32 cellular contexts compared by ENCODE assay signal in genomic region chr2:155947069-155947468, GRCh38.
"Had no signal": no experiment of that assay in that cellular context is flagged by ENCODE, and none has a peak within 500 bp of the region (broad histone marks: within the 10 kb centered on the region; RNA-seq: fewer than 3 reads in every experiment).

No MANE protein-coding gene starts in this region.

- H3K9me3 Mint-ChIP-seq: type B pancreatic cell had no signal

- H3K79me2 ChIP-seq: hepatocyte had no signal

- H3K4me1 Mint-ChIP-seq: immature natural killer cell; naive thymus-derived CD8-positive, alpha-beta T cell; nephron progenitor cell; stimulated activated memory B cell treated with anti-CD40 and anti-IgM and Interleukin-4, amounts not matched to agents 10 μg/mL and 1 μg/mL and 100 μg/mL, for 72 hours had no signal

- H3K9me3 ChIP-seq: colonic mucosa, gastrocnemius medialis, lower lobe of right lung, ovary, psoas muscle, testis, tibial artery had no signal

- H2AFZ ChIP-seq: hepatocyte had no signal

- H3K4me3 Mint-ChIP-seq: dendritic cell treated with granulocyte-macrophage colony-stimulating factor and Interleukin-4, amounts not matched to agents 40 ng/mL and 50 ng/mL, for 4 days; endodermal cell; immature natural killer cell; naive thymus-derived CD8-positive, alpha-beta T cell; nephron progenitor cell; stimulated activated memory B cell treated with anti-CD40 and anti-IgM and Interleukin-4, amounts not matched to agents 10 μg/mL and 1 μg/mL and 100 μg/mL, for 72 hours; type B pancreatic cell had no signal

- ATAC-seq: esophagus mucosa; gastrocnemius medialis; heart left ventricle; left colon; left ventricle myocardium superior; lower lobe of right lung; naive thymus-derived CD8-positive, alpha-beta T cell; psoas muscle; right cardiac atrium; stimulated activated memory B cell treated with anti-CD40 and anti-IgM and Interleukin-4, amounts not matched to agents 10 μg/mL and 1 μg/mL and 100 μg/mL, for 72 hours; stimulated activated naive CD8-positive, alpha-beta T cell treated with anti-CD3 and anti-CD28 coated beads, Interleukin-15, Interleukin-2, amounts not matched to agents 100 U/mL and 50 U/mL, for 24 hours had no signal

- DNase-seq: colonic mucosa; effector CD8-positive, alpha-beta T cell; endodermal cell; foreskin fibroblast; gastrocnemius medialis; heart left ventricle; immature natural killer cell; islet precursor cell; kidney glomerular epithelial cell; left colon; left ventricle myocardium superior; lower lobe of right lung; naive thymus-derived CD8-positive, alpha-beta T cell; nephron progenitor cell; nucleus accumbens; ovary; posterior cingulate gyrus; psoas muscle; right cardiac atrium; spleen; stimulated activated CD4-positive, alpha-beta T cell treated with anti-CD3 and anti-CD28 coated beads, Interleukin-4, amount 100 ng/mL, for 4 hours; stimulated activated naive CD8-positive, alpha-beta T cell treated with anti-CD3 and anti-CD28 coated beads, Interleukin-15, Interleukin-2, amounts not matched to agents 100 U/mL and 50 U/mL, for 24 hours; substantia nigra; testis; tibial artery had no signal

- H3K27ac Mint-ChIP-seq: dendritic cell treated with granulocyte-macrophage colony-stimulating factor and Interleukin-4, amounts not matched to agents 40 ng/mL and 50 ng/mL, for 4 days; endodermal cell; immature natural killer cell; naive thymus-derived CD8-positive, alpha-beta T cell; nephron progenitor cell; stimulated activated memory B cell treated with anti-CD40 and anti-IgM and Interleukin-4, amounts not matched to agents 10 μg/mL and 1 μg/mL and 100 μg/mL, for 72 hours; type B pancreatic cell had no signal

- H3K27ac ChIP-seq: colonic mucosa, epithelial cell of prostate, gastrocnemius medialis, heart left ventricle, hepatocyte, lower lobe of right lung, ovary, psoas muscle, skin epidermis, spleen, testis, tibial artery had no signal

- H3K36me3 Mint-ChIP-seq: immature natural killer cell; naive thymus-derived CD8-positive, alpha-beta T cell; stimulated activated memory B cell treated with anti-CD40 and anti-IgM and Interleukin-4, amounts not matched to agents 10 μg/mL and 1 μg/mL and 100 μg/mL, for 72 hours; type B pancreatic cell had no signal

- H3K27me3 Mint-ChIP-seq: dendritic cell treated with granulocyte-macrophage colony-stimulating factor and Interleukin-4, amounts not matched to agents 40 ng/mL and 50 ng/mL, for 4 days; stimulated activated memory B cell treated with anti-CD40 and anti-IgM and Interleukin-4, amounts not matched to agents 10 μg/mL and 1 μg/mL and 100 μg/mL, for 72 hours; type B pancreatic cell had no signal

- H3K4me2 ChIP-seq: hepatocyte had no signal

- H3K4me1 ChIP-seq: colonic mucosa, gastrocnemius medialis, heart left ventricle, lower lobe of right lung, psoas muscle, spleen, testis, tibial artery had no signal

- H3K36me3 ChIP-seq: colonic mucosa, gastrocnemius medialis, heart left ventricle, lower lobe of right lung, ovary, spleen, tibial artery had no signal

- H3K4me3 ChIP-seq: colonic mucosa, gastrocnemius medialis, heart left ventricle, hepatocyte, lower lobe of right lung, ovary, psoas muscle, skin epidermis, spleen, testis, tibial artery had no signal

- H3K27me3 ChIP-seq: colonic mucosa, gastrocnemius medialis, heart left ventricle, hepatocyte, ovary, spleen, testis, tibial artery had no signal
